In genomic region chr10:71184402-71184801, GRCh38 we compare ENCODE assay signal across 32 cellular contexts. TPM values are rescaled to one million over a fixed set of nuclear protein-coding genes. Genes with fewer than 3 reads are reported as not detected.
"Had no signal": no experiment of that assay in that cellular context is flagged by ENCODE, and none has a peak within 500 bp of the region (broad histone marks: within the 10 kb centered on the region; RNA-seq: fewer than 3 reads in every experiment).

No MANE protein-coding gene starts in this region.

- H3K4me1 ChIP-seq: SJCRH30 had no signal

- H3K9ac ChIP-seq: KMS-11 had no signal

- H3K27me3 ChIP-seq: SJCRH30 had no signal

- DNase-seq: Karpas-422, KBM-7, MM.1S, MV-4-11, NCI-H1092, NCI-H1105, NCI-H1417 treated with DMSO at 0.1 percent for 48 hours, NCI-H1436 treated with DMSO at 0.1 percent for 48 hours, NCI-H1694 treated with DMSO at 0.1 percent for 48 hours, NCI-H187 treated with DMSO at 0.1 percent for 48 hours, NCI-H2029, NCI-H2081, NCI-H2171 treated with DMSO at 0.1 percent for 48 hours, NCI-H2227 treated with DMSO at 0.1 percent for 48 hours, NCI-H345, NCI-H446, NCI-H524 treated with DMSO at 0.1 percent for 48 hours, NCI-H526 treated with DMSO at 0.1 percent for 48 hours, NCI-H774, PC-9, SHP77, SIG-M5, SJCRH30, T-cell had no signal

- H3K9me3 ChIP-seq: SJCRH30 had no signal

- H3K27ac ChIP-seq: KMS-11, PC-9, RWPE1, SJCRH30, SK-N-MC had no signal

- H2AFZ ChIP-seq: PC-9 had no signal

- H3K4me3 ChIP-seq: PC-9, SJCRH30, SK-N-MC had no signal

- FAIRE-seq: RCC 7860 had no signal

- H3K4me2 ChIP-seq: KMS-11, PC-9 had no signal

- H3K36me3 ChIP-seq: SJCRH30 had no signal

- ATAC-seq: Panc1, Right ventricle myocardium inferior, SK-N-SH treated with all-trans-retinoic acid at 6 μM for 48 hours, T-cell had no signal

RNA-seq across cellular contexts. Expression of gene UNC5B, which starts 28.0 kb away (rescaled TPM):
- total RNA-seq: OCI-LY7 had no signal
